In genomic region chr13:98280176-98280510, GRCh38 we compare ENCODE assay signal across 15 cellular contexts.
A peak's percentile ranks its signal among the peaks of the same experiment; 100 is the strongest.
DNase-seq lines count a peak whose midpoint lies in the region; ATAC-seq and TF ChIP-seq lines count a peak whose summit lies in the region.
"Had no signal": no experiment of that assay in that cellular context is flagged by ENCODE, and none has a peak within 500 bp of the region (broad histone marks: within the 10 kb centered on the region; RNA-seq: fewer than 3 reads in every experiment).

No MANE protein-coding gene starts in this region.

- no peak overlapping the region for H3K9ac ChIP-seq in HUES48 (ENCODE audit: low read depth, low read length)

- H3K36me3 ChIP-seq in HUES48 (ENCODE audit: control insufficient read depth, insufficient read depth, low read length) (no peaks in the 10 kb centered on the region), WERI-Rb-1 (no peaks in the 10 kb centered on the region)
- H3K36me3 ChIP-seq: breast epithelium, tibial artery had no signal

- H3K27me3 ChIP-seq in HUES48 (ENCODE audit: control insufficient read depth, insufficient read depth, low read length), result no peaks in the 10 kb centered on the region
- no peaks in the 10 kb centered on the region for H3K27me3 ChIP-seq in WERI-Rb-1 (ENCODE audit: insufficient read depth, low read depth, severe bottlenecking)
- H3K27me3 ChIP-seq: breast epithelium, tibial artery had no signal

- H3K36me3 Mint-ChIP-seq in T-helper 2 cell treated with Interferon-gamma antibody and Interleukin-4, amounts not matched to agents 5 μg/mL and 100 μg/mL, for 36 hours (ENCODE audit: low read depth), result no peaks in the 10 kb centered on the region
- no peaks in the 10 kb centered on the region for H3K36me3 Mint-ChIP-seq in immature natural killer cell
- no peaks in the 10 kb centered on the region for H3K36me3 Mint-ChIP-seq in stimulated activated memory B cell treated with anti-CD40 and anti-IgM and Interleukin-4, amounts not matched to agents 10 μg/mL and 1 μg/mL and 100 μg/mL, for 72 hours

- no peak overlapping the region for H3K27ac Mint-ChIP-seq in T-helper 2 cell treated with Interferon-gamma antibody and Interleukin-4, amounts not matched to agents 5 μg/mL and 100 μg/mL, for 36 hours
- peak overlapping the region in 1 of 6 donors; percentile 1 for H3K27ac Mint-ChIP-seq in immature natural killer cell
- peak overlapping the region; percentile 42 for H3K27ac Mint-ChIP-seq in stimulated activated memory B cell treated with anti-CD40 and anti-IgM and Interleukin-4, amounts not matched to agents 10 μg/mL and 1 μg/mL and 100 μg/mL, for 72 hours
- H3K27ac Mint-ChIP-seq: activated CD4-positive, alpha-beta T cell treated with anti-CD3 and anti-CD28 coated beads, Interleukin-2, amount 10 ng/mL, durations not matched to agents 7 days and 5 days had no signal

- H3K27me3 Mint-ChIP-seq in T-helper 2 cell treated with Interferon-gamma antibody and Interleukin-4, amounts not matched to agents 5 μg/mL and 100 μg/mL, for 36 hours (ENCODE audit: low read depth), result no peaks in the 10 kb centered on the region
- peaks cover 0 to 2% (median 0%) of the 10 kb centered on the region in 3 donors for H3K27me3 Mint-ChIP-seq in immature natural killer cell (ENCODE audit: low read depth in 3 of 3)
- H3K27me3 Mint-ChIP-seq in stimulated activated memory B cell treated with anti-CD40 and anti-IgM and Interleukin-4, amounts not matched to agents 10 μg/mL and 1 μg/mL and 100 μg/mL, for 72 hours, result no peaks in the 10 kb centered on the region

- ATAC-seq in stimulated activated memory B cell treated with anti-CD40 and anti-IgM and Interleukin-4, amounts not matched to agents 10 μg/mL and 1 μg/mL and 100 μg/mL, for 72 hours, result no peak
- ATAC-seq in GM18867 (IDR thresholded peaks at IDR 0.05; ENCODE audit: unreplicated experiment), result no peak
- ATAC-seq: left colon had no signal

- DNase-seq in T-helper 2 cell treated with Interferon-gamma antibody and Interleukin-4, amounts not matched to agents 5 μg/mL and 100 μg/mL, for 36 hours (ENCODE audit: low spot score), result no peak
- DNase-seq in T-helper 2 cell (no peak), immature natural killer cell (no peak), WERI-Rb-1 (no peak), GOT3 (lab: John Stamatoyannopoulos, UW) (no peak)
- DNase-seq: activated effector memory CD4-positive, alpha-beta T cell treated with anti-CD3 and anti-CD28 coated beads, Interleukin-2, amount 50 U/mL, for 16 hours; left colon; NCI-H345; occipital lobe; tibial artery had no signal

- H3K4me1 Mint-ChIP-seq in T-helper 2 cell treated with Interferon-gamma antibody and Interleukin-4, amounts not matched to agents 5 μg/mL and 100 μg/mL, for 36 hours (ENCODE audit: low read depth), result peaks cover 2% of the 10 kb centered on the region
- H3K4me1 Mint-ChIP-seq in immature natural killer cell, result peaks cover 0 to 1% of the 10 kb centered on the region in 2 donors
- H3K4me1 Mint-ChIP-seq in stimulated activated memory B cell treated with anti-CD40 and anti-IgM and Interleukin-4, amounts not matched to agents 10 μg/mL and 1 μg/mL and 100 μg/mL, for 72 hours, result peaks cover 11% of the 10 kb centered on the region

- H3K9me3 ChIP-seq in HUES48 (ENCODE audit: control insufficient read depth, insufficient read depth, low read length) (no peaks in the 10 kb centered on the region), WERI-Rb-1 (ENCODE audit: severe bottlenecking) (no peaks in the 10 kb centered on the region)
- H3K9me3 ChIP-seq: breast epithelium, tibial artery had no signal

- H3K27ac ChIP-seq in HUES48 (ENCODE audit: low read depth, low read length) (peak overlapping the region; percentile 9), WERI-Rb-1 (no peak overlapping the region)
- H3K27ac ChIP-seq: breast epithelium, tibial artery had no signal

- H3K4me3 Mint-ChIP-seq in T-helper 2 cell treated with Interferon-gamma antibody and Interleukin-4, amounts not matched to agents 5 μg/mL and 100 μg/mL, for 36 hours, result peak overlapping the region; percentile 72
- H3K4me3 Mint-ChIP-seq in immature natural killer cell, result peak overlapping the region in 4 of 5 donors; percentile 53 to 78 (median 62)
- peak overlapping the region; percentile 54 for H3K4me3 Mint-ChIP-seq in stimulated activated memory B cell treated with anti-CD40 and anti-IgM and Interleukin-4, amounts not matched to agents 10 μg/mL and 1 μg/mL and 100 μg/mL, for 72 hours
- H3K4me3 Mint-ChIP-seq: activated CD4-positive, alpha-beta T cell treated with anti-CD3 and anti-CD28 coated beads, Interleukin-2, amount 10 ng/mL, durations not matched to agents 7 days and 5 days had no signal

- no peaks in the 10 kb centered on the region for H3K9me3 Mint-ChIP-seq in T-helper 2 cell treated with Interferon-gamma antibody and Interleukin-4, amounts not matched to agents 5 μg/mL and 100 μg/mL, for 36 hours
- peaks cover 0 to 2% (median 0%) of the 10 kb centered on the region in 6 donors for H3K9me3 Mint-ChIP-seq in immature natural killer cell
- no peaks in the 10 kb centered on the region for H3K9me3 Mint-ChIP-seq in stimulated activated memory B cell treated with anti-CD40 and anti-IgM and Interleukin-4, amounts not matched to agents 10 μg/mL and 1 μg/mL and 100 μg/mL, for 72 hours
- H3K9me3 Mint-ChIP-seq: activated CD4-positive, alpha-beta T cell treated with anti-CD3 and anti-CD28 coated beads, Interleukin-2, amount 10 ng/mL, durations not matched to agents 7 days and 5 days had no signal

- no peak for TF ChIP-seq CTCF in WERI-Rb-1 (IDR thresholded peaks at IDR 0.05; ENCODE audit: low read depth, low read length)

- no peak overlapping the region for H3K4me3 ChIP-seq in HUES48 (ENCODE audit: low read depth, low read length)
- H3K4me3 ChIP-seq in WERI-Rb-1 (ENCODE audit: low read depth, low read length), result no peak overlapping the region
- H3K4me3 ChIP-seq: breast epithelium, tibial artery had no signal

- H3K4me1 ChIP-seq in HUES48 (ENCODE audit: control insufficient read depth, insufficient read depth, low read length), result peaks cover 38% of the 10 kb centered on the region
